In the genomic region with DNA sequence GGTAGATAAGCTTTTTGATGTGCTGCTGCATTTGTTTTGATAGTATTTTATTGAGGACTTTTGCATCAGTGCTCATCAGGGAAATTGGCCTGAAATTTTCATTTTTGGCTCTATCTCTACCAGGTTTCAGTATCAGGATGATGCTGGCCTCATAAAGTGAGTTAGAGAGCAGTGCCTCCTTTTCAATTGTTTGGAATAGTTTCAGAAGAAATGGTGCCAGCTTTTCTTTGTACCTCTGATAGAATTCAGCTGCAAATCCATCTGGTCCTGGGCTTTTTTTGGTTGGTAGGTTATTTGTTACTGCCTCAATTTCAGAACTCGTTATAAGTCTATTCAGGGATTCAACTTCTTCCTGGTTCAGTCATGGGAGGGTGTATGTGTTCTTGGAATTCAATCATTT, we compare ENCODE assay signal across 39 cellular contexts. TPM values are rescaled to one million over a fixed set of nuclear protein-coding genes. Genes with fewer than 3 reads are reported as not detected.
"Had no signal": no experiment of that assay in that cellular context is flagged by ENCODE, and none has a peak within 500 bp of the region (broad histone marks: within the 10 kb centered on the region; RNA-seq: fewer than 3 reads in every experiment).

No MANE protein-coding gene starts in this region.

- H3K9me3 ChIP-seq: MG63 had no signal

- H3K36me3 ChIP-seq: MG63 had no signal

- H3K27me3 ChIP-seq: MG63 had no signal

- DNase-seq: Karpas-422, Kasumi-1, MG63, MM.1S, MV-4-11, NCI-H1048, NCI-H1092, NCI-H1092 treated with DMSO at 0.1 percent for 48 hours, NCI-H1105, NCI-H1105 treated with DMSO at 0.1 percent for 48 hours, NCI-H1417, NCI-H1417 treated with DMSO at 0.1 percent for 48 hours, NCI-H1436, NCI-H1436 treated with DMSO at 0.1 percent for 48 hours, NCI-H146, NCI-H1694, NCI-H1694 treated with DMSO at 0.1 percent for 48 hours, NCI-H187, NCI-H187 treated with DMSO at 0.1 percent for 48 hours, NCI-H1930, NCI-H2029, NCI-H2029 treated with DMSO at 0.1 percent for 48 hours, NCI-H2081, NCI-H2081 treated with DMSO at 0.1 percent for 48 hours, NCI-H2107, NCI-H2171, NCI-H2171 treated with DMSO at 0.1 percent for 48 hours, NCI-H2227 treated with DMSO at 0.1 percent for 48 hours, NCI-H226, NCI-H345, NCI-H446, NCI-H446 treated with DMSO at 0.1 percent for 48 hours, NCI-H510A, NCI-H510A treated with DMSO at 0.1 percent for 48 hours, NCI-H524 had no signal

- H3K4me3 ChIP-seq: MG63 had no signal

RNA-seq across cellular contexts. Expression of a gene that starts 15.6 kb away (rescaled TPM):
- total RNA-seq: LHCN-M2, M059J, MCF 10A, NCI-H460 had no signal
